9 cellular contexts compared by ENCODE assay signal in the genomic region with DNA sequence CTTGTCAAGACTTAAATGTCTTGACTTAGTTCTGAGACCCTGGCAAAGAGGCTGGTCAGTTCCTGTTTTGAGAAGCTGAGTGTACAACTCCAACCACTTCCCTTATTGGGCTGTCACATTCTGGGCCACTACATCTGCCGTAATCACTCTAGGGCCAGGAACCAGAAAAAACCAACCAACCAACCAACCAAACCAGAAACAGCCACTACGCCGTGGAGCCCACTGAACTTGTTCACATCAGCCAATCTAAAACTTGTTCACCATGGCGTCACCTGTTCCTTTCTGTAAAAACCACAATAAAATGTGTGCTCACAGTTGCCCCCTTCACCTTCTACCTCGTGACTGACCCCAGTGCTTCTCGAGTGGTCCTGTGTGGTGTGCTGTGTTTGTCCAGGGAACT.
DNase-seq lines count a peak whose midpoint lies in the region; ATAC-seq and TF ChIP-seq lines count a peak whose summit lies in the region.
"Had no signal": no experiment of that assay in that cellular context is flagged by ENCODE, and none has a peak within 500 bp of the region (broad histone marks: within the 10 kb centered on the region; RNA-seq: fewer than 3 reads in every experiment).

No MANE protein-coding gene starts in this region.

- intact Hi-C loops in Right ventricle myocardium superior (cut with DNase I) (no loop called here), cardiac septum (cut with DNase I) (no loop called here), tibial artery (cut with DNase I; ENCODE audit: low total_unique reads) (no loop called here)

- H3K36me3 Mint-ChIP-seq in activated naive CD8-positive, alpha-beta T cell treated with anti-CD3 and anti-CD28 coated beads, Interleukin-2, amount 50 U/mL, for 24 hours (ENCODE audit: low read depth) = peaks cover 7% of the 10 kb centered on the region

- peaks cover 0 to 4% (median 0%) of the 10 kb centered on the region in 3 donors for H3K9me3 ChIP-seq in tibial artery

- DNase-seq in Right ventricle myocardium superior (no peak), cardiac septum (ENCODE audit: low spot score) (no peak), tibial artery (peak; percentile 30 to 61), retina (no peak), NCI-H1092 treated with DMSO at 0.1 percent for 48 hours (lab: John Stamatoyannopoulos, UW) (no peak), cerebellar nuclear complex (lab: John Stamatoyannopoulos, UW) (no peak)
- peak; percentile 7 for DNase-seq in activated naive CD8-positive, alpha-beta T cell treated with anti-CD3 and anti-CD28 coated beads, Interleukin-2, amount 50 U/mL, for 24 hours
- DNase-seq: activated gamma-delta T cell had no signal

- H3K27ac Mint-ChIP-seq in activated naive CD8-positive, alpha-beta T cell treated with anti-CD3 and anti-CD28 coated beads, Interleukin-2, amount 50 U/mL, for 24 hours = peak overlapping the region; percentile 29

- H3K4me3 ChIP-seq in tibial artery = no peak overlapping the region

- no peaks in the 10 kb centered on the region for H3K36me3 ChIP-seq in tibial artery

- H3K27ac ChIP-seq in tibial artery = no peak overlapping the region

- H3K9me3 Mint-ChIP-seq in activated naive CD8-positive, alpha-beta T cell treated with anti-CD3 and anti-CD28 coated beads, Interleukin-2, amount 50 U/mL, for 24 hours = no peaks in the 10 kb centered on the region

- no peaks in the 10 kb centered on the region for H3K4me1 ChIP-seq in tibial artery

- H3K4me3 Mint-ChIP-seq in activated naive CD8-positive, alpha-beta T cell treated with anti-CD3 and anti-CD28 coated beads, Interleukin-2, amount 50 U/mL, for 24 hours = no peak overlapping the region

- H3K27me3 Mint-ChIP-seq in activated naive CD8-positive, alpha-beta T cell treated with anti-CD3 and anti-CD28 coated beads, Interleukin-2, amount 50 U/mL, for 24 hours = no peaks in the 10 kb centered on the region

- TF ChIP-seq CTCF in tibial artery (IDR thresholded peaks at IDR 0.05) = no peak

- H3K27me3 ChIP-seq in tibial artery = no peaks in the 10 kb centered on the region

- H3K4me1 Mint-ChIP-seq in activated naive CD8-positive, alpha-beta T cell treated with anti-CD3 and anti-CD28 coated beads, Interleukin-2, amount 50 U/mL, for 24 hours = peaks cover 23% of the 10 kb centered on the region

- ATAC-seq in Right ventricle myocardium superior (ENCODE audit: poor library complexity) = peak; percentile 65
- ATAC-seq in HG03108 (IDR thresholded peaks at IDR 0.05; ENCODE audit: unreplicated experiment) = peak; percentile 70
- ATAC-seq in activated naive CD8-positive, alpha-beta T cell treated with anti-CD3 and anti-CD28 coated beads, Interleukin-2, amount 50 U/mL, for 24 hours = no peak

Comparison
In these comparisons a context has a peak if more than half of its experiments do, and no peak if none do; other contexts are left out.
1. DNase-seq: peak in activated naive CD8-positive, alpha-beta T cell treated with anti-CD3 and anti-CD28 coated beads, Interleukin-2, amount 50 U/mL, for 24 hours (single experiment) and tibial artery (2 of 2); none in Right ventricle myocardium superior (single experiment), cardiac septum (single experiment), retina (single experiment), NCI-H1092 treated with DMSO at 0.1 percent for 48 hours (single experiment) and cerebellar nuclear complex (0 of 2).